In the genomic region with DNA sequence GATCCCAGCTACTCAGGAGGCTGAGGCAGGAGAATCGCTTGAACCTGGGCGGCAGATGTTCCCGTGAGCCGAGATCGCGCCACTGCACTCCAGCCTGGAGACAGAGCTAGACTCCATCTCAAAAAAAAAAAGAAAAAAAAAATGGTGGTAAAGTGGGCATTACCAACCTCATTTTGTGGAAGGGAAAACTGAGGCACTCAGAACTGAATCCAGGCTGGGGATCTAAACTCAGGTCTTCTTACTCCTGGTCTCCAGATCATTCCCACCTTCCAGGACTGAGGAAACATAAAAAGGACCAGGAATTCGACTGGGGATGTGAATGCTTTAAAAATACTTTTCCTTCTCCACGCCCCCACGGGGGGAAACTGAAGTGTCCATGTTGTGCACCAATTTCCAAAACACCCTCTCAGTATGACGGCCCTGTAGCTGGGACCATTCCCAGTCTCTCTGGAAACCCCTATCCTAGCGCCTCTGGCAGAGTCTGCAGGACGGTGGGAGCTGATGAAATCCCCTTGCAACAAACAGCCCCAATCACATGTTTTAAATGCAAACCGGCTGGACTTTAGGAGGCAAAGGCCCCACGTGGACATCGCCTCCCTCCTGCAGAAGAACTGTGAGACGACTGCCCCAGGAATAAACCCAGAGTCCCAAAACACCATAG, we compare ENCODE assay signal across 9 cellular contexts. TPM values are rescaled to one million over a fixed set of nuclear protein-coding genes. Genes with fewer than 3 reads are reported as not detected.
DNase-seq lines count a peak whose midpoint lies in the region; ATAC-seq, FAIRE-seq and TF ChIP-seq lines count a peak whose summit lies in the region.
"Had no signal": no experiment of that assay in that cellular context is flagged by ENCODE, and none has a peak within 500 bp of the region (broad histone marks: within the 10 kb centered on the region; RNA-seq: fewer than 3 reads in every experiment).

No MANE protein-coding gene starts in this region.

- no peak overlapping the region for H3K9ac ChIP-seq in kidney (ENCODE audit: low read length in 2 of 2)

- H3K36me3 ChIP-seq in adrenal gland (replicated peaks in 1 of 2) (no peaks in the 10 kb centered on the region), kidney (ENCODE audit: control insufficient read depth in 1 of 2, insufficient read depth in 2 of 2, low read length in 2 of 2) (no peaks in the 10 kb centered on the region)
- H3K36me3 ChIP-seq: SJSA1 had no signal

- DNase-seq in AG09319 (ENCODE audit: extremely low read depth, low read depth) (peak; percentile 94), H4 (ENCODE audit: low spot score) (peak; percentile 43), amniotic stem cell (lab: John Stamatoyannopoulos, UW) (peak; percentile 43), mesothelial cell of epicardium (ENCODE audit: low spot score in 2 of 2, unreplicated experiment in 2 of 2) (no peak), adrenal gland (no peak), germinal center (ENCODE audit: low spot score) (no peak), kidney (no peak)

- no peak for FAIRE-seq in kidney (lab: Jason Lieb, UNC)

- no peaks in the 10 kb centered on the region for H3K27me3 ChIP-seq in adrenal gland
- H3K27me3 ChIP-seq: SJSA1 had no signal

- peak overlapping the region; percentile 85 for H3K4me3 Mint-ChIP-seq in mesothelial cell of epicardium

- no peaks in the 10 kb centered on the region for H3K36me3 Mint-ChIP-seq in mesothelial cell of epicardium

- H3K9me3 Mint-ChIP-seq in mesothelial cell of epicardium, result no peaks in the 10 kb centered on the region

- H3K4me3 ChIP-seq in adrenal gland, result peak overlapping the region in 1 of 4 donors; percentile 67
- H3K4me3 ChIP-seq in kidney (ENCODE audit: low read length in 2 of 2), result no peak overlapping the region

- no peaks in the 10 kb centered on the region for H3K27me3 Mint-ChIP-seq in mesothelial cell of epicardium (ENCODE audit: low read depth)

- TF ChIP-seq CTCF in AG09319 (IDR thresholded peaks at IDR 0.05; ENCODE audit: low read depth, low read length), result no peak
- TF ChIP-seq CTCF in mesothelial cell of epicardium (IDR thresholded peaks at IDR 0.05; ENCODE audit: unreplicated experiment), result no peak
- no peak for TF ChIP-seq CTCF in adrenal gland (IDR thresholded peaks at IDR 0.05)
- no peak for TF ChIP-seq CTCF in kidney (IDR thresholded peaks at IDR 0.05; ENCODE audit: borderline replicate concordance, extremely low read depth, insufficient read depth)

- WGBS in adrenal gland, 4 donors, result 73 to 77% (median 76%) methylated on average over 16 of the region's 16 CpGs

- intact Hi-C loops in adrenal gland (cut with DNase I) (loop anchor here in 1 of 2 donors (10.0 kb wide), 1 partner anchor 52 kb away; no protein-coding TSS in a partner anchor), kidney (cut with DNase I) (no loop called here)

- H3K27ac ChIP-seq in adrenal gland (peak overlapping the region in 2 of 5 donors; percentile 85 to 86), kidney (ENCODE audit: low read depth in 2 of 2, low read length in 2 of 2) (no peak overlapping the region)
- H3K27ac ChIP-seq: SJSA1 had no signal

- peaks cover 34% of the 10 kb centered on the region for H3K4me1 Mint-ChIP-seq in mesothelial cell of epicardium

- H3K9me3 ChIP-seq in adrenal gland (replicated peaks in 1 of 3) (no peaks in the 10 kb centered on the region), kidney (ENCODE audit: control insufficient read depth in 1 of 2, low read length in 2 of 2) (no peaks in the 10 kb centered on the region)
- H3K9me3 ChIP-seq: SJSA1 had no signal

- peak overlapping the region; percentile 53 for H3K27ac Mint-ChIP-seq in mesothelial cell of epicardium

- ATAC-seq in GM18511 (IDR thresholded peaks at IDR 0.05; ENCODE audit: unreplicated experiment), result no peak

- H3K4me1 ChIP-seq in adrenal gland (replicated peaks in 1 of 2), result peaks cover 11 to 38% of the 10 kb centered on the region in 2 donors
- peaks cover 0 to 11% of the 10 kb centered on the region in 2 donors for H3K4me1 ChIP-seq in kidney (ENCODE audit: control insufficient read depth in 1 of 2, insufficient read depth in 1 of 2, low read depth in 1 of 2, low read length in 2 of 2)

- no peak for TF ChIP-seq POLR2A in adrenal gland (IDR thresholded peaks at IDR 0.05)

RNA-seq across cellular contexts. Expression of a gene that starts 8.9 kb away (rescaled TPM):
- total RNA-seq in H4 (2014; rRNA removed; shearing (Covaris generic)), result 2.3 and 3.4 TPM in 2 replicates
- total RNA-seq in mesothelial cell of epicardium, result 19.6 to 24.0 TPM (median 23.1 TPM) in 3 replicates
- total RNA-seq in adrenal gland, result 10 to 100 TPM in 6 of 8 donors, 1 to 10 TPM in 2; 7.5 to 20.0 (median 15.9) TPM
- 10 to 100 TPM in 2 of 3 donors, 1 to 10 TPM in 1; 4.8 to 37.3 (median 20.3) TPM for polyA plus RNA-seq in adrenal gland
- total RNA-seq in kidney, result 52.1 TPM
- 6.1 TPM for polyA plus RNA-seq in kidney (ENCODE audit: insufficient read depth, low read depth, low replicate concordance)

Comparison
In these comparisons a context has a peak if more than half of its experiments do, and no peak if none do; other contexts are left out.
1. DNase-seq: peak in AG09319 (single experiment), H4 (single experiment) and amniotic stem cell (single experiment); none in mesothelial cell of epicardium (0 of 2), adrenal gland (0 of 7), germinal center (single experiment) and kidney (single experiment).